In the genomic region with DNA sequence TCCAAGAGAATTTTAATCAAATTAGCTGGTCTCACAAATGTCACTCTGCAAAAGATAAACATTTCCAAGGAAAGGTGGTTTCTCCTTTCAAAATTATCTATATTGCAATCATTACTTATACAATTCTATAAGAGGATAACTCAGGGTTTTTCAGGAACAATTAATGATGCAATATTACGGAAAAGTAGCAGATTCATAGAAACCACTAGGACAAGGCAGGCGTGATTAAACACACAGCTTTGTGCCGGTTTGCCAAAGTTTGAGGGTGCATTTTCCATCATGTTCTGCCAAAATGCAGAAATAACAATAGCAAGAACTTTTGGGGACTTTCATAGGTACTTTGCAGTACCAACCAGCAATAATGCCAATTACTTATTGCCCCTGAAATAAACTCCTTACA, we compare ENCODE assay signal across 1 cellular context.
TF ChIP-seq lines count a peak whose summit lies in the region.

No MANE protein-coding gene starts in this region.

TF ChIP-seq in HEK293, 187 proteins besides CTCF, POLR2A, EP300 and RAD21:
- TF ChIP-seq, protein P1, sequence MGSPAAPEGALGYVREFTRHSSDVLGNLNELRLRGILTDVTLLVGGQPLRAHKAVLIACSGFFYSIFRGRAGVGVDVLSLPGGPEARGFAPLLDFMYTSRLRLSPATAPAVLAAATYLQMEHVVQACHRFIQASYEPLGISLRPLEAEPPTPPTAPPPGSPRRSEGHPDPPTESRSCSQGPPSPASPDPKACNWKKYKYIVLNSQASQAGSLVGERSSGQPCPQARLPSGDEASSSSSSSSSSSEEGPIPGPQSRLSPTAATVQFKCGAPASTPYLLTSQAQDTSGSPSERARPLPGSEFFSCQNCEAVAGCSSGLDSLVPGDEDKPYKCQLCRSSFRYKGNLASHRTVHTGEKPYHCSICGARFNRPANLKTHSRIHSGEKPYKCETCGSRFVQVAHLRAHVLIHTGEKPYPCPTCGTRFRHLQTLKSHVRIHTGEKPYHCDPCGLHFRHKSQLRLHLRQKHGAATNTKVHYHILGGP (tag by site-specific recombination; IDR thresholded peaks at IDR 0.05): peak; percentile 85
- no peak for TF ChIP-seq SETDB1 (IDR thresholded peaks at IDR 0.05; ENCODE audit: insufficient read length, low read length)
